ENCODE assay signal across 11 cellular contexts in genomic region chr2:160582481-160583161, GRCh38.
DNase-seq lines count a peak whose midpoint lies in the region; ATAC-seq and TF ChIP-seq lines count a peak whose summit lies in the region.
"Had no signal": no experiment of that assay in that cellular context is flagged by ENCODE, and none has a peak within 500 bp of the region (broad histone marks: within the 10 kb centered on the region; RNA-seq: fewer than 3 reads in every experiment).

No MANE protein-coding gene starts in this region.

- no peaks in the 10 kb centered on the region for H3K36me3 Mint-ChIP-seq in progenitor cell of endocrine pancreas (ENCODE audit: insufficient read depth)

- DNase-seq in AG09319 (ENCODE audit: extremely low read depth, low read depth), result peak; percentile 53
- DNase-seq in SK-MEL-5 (ENCODE audit: low read depth, low spot score), result peak; percentile 32
- peak; percentile 49 for DNase-seq in fibroblast of the conjunctiva (ENCODE audit: low read depth)
- no peak for DNase-seq in progenitor cell of endocrine pancreas (ENCODE audit: low spot score, unreplicated experiment)
- no peak for DNase-seq in NCI-H2227 treated with DMSO at 0.1 percent for 48 hours (lab: John Stamatoyannopoulos, UW)
- no peak for DNase-seq in activated CD8-positive, alpha-beta memory T cell treated with anti-CD3 and anti-CD28 coated beads for 24 hours
- DNase-seq: activated gamma-delta T cell; stimulated activated CD4-positive, alpha-beta T cell treated with anti-CD3 and anti-CD28 coated beads, Interleukin-1b, Interleukin-23, amount 100 ng/mL, for 48 hours had no signal

- peaks cover 38% of the 10 kb centered on the region for H3K4me1 ChIP-seq in neuron (ENCODE audit: insufficient read depth, low read length)

- H3K27me3 Mint-ChIP-seq in progenitor cell of endocrine pancreas, result no peaks in the 10 kb centered on the region

- H3K36me3 ChIP-seq in neuron (ENCODE audit: insufficient read depth, low read length), result no peaks in the 10 kb centered on the region

- H3K9me3 Mint-ChIP-seq in progenitor cell of endocrine pancreas (ENCODE audit: low read depth), result no peaks in the 10 kb centered on the region
- H3K9me3 Mint-ChIP-seq: T-helper 1 cell treated with Interleukin-12 subunit alpha and Interleukin-12 subunit beta and Interleukin-4 antibody, amounts not matched to agents 30 μg/mL and 1 μg/mL, for 36 hours had no signal

- ATAC-seq in HG02588 (IDR thresholded peaks at IDR 0.05; ENCODE audit: unreplicated experiment), result no peak

- no peaks in the 10 kb centered on the region for H3K27me3 ChIP-seq in neuron (ENCODE audit: insufficient read depth, low read length)

- H3K4me1 Mint-ChIP-seq in progenitor cell of endocrine pancreas (ENCODE audit: low read depth), result peaks cover 11% of the 10 kb centered on the region

- peak overlapping the region; percentile 63 for H2AFZ ChIP-seq in neuron (ENCODE audit: low read depth, low read length)

- H3K9me3 ChIP-seq in neuron (ENCODE audit: low read length), result no peaks in the 10 kb centered on the region

- no peak for TF ChIP-seq CTCF in AG09319 (IDR thresholded peaks at IDR 0.05; ENCODE audit: low read depth, low read length)
- TF ChIP-seq CTCF in progenitor cell of endocrine pancreas (IDR thresholded peaks at IDR 0.05; ENCODE audit: unreplicated experiment), result no peak

- H3K4me3 Mint-ChIP-seq in progenitor cell of endocrine pancreas (ENCODE audit: low read depth), result no peak overlapping the region
- H3K4me3 Mint-ChIP-seq: T-helper 1 cell treated with Interleukin-12 subunit alpha and Interleukin-12 subunit beta and Interleukin-4 antibody, amounts not matched to agents 30 μg/mL and 1 μg/mL, for 36 hours had no signal

- H3K27ac Mint-ChIP-seq in progenitor cell of endocrine pancreas, result no peak overlapping the region
- H3K27ac Mint-ChIP-seq: T-helper 1 cell treated with Interleukin-12 subunit alpha and Interleukin-12 subunit beta and Interleukin-4 antibody, amounts not matched to agents 30 μg/mL and 1 μg/mL, for 36 hours had no signal

- in situ Hi-C loops in SK-MEL-5 (cut with HindIII; ENCODE audit: low pct_unique_long_range_greater_than_20kb, low sequenced_read_pairs), result no loop called here

- peak overlapping the region; percentile 18 for H3K4me3 ChIP-seq in neuron (ENCODE audit: low read length)

Comparison
In these comparisons a context has a peak if more than half of its experiments do, and no peak if none do; other contexts are left out.
1. DNase-seq: peak in AG09319 (single experiment), SK-MEL-5 (single experiment) and fibroblast of the conjunctiva (single experiment); none in progenitor cell of endocrine pancreas (single experiment), NCI-H2227 treated with DMSO at 0.1 percent for 48 hours (single experiment) and activated CD8-positive, alpha-beta memory T cell treated with anti-CD3 and anti-CD28 coated beads for 24 hours (single experiment).